Comparison of ENCODE assay signal across 9 cellular contexts in genomic region chr5:142319560-142320426, GRCh38. TPM values are rescaled to one million over a fixed set of nuclear protein-coding genes. Genes with fewer than 3 reads are reported as not detected.
A peak's percentile ranks its signal among the peaks of the same experiment; 100 is the strongest.
DNase-seq lines count a peak whose midpoint lies in the region; ATAC-seq and TF ChIP-seq lines count a peak whose summit lies in the region.
"Had no signal": no experiment of that assay in that cellular context is flagged by ENCODE, and none has a peak within 500 bp of the region (broad histone marks: within the 10 kb centered on the region; RNA-seq: fewer than 3 reads in every experiment).

No MANE protein-coding gene starts in this region.

- DNase-seq in T-helper 17 cell, result no peak
- no peak for DNase-seq in foreskin fibroblast
- DNase-seq in osteocyte (ENCODE audit: extremely low spot score, unreplicated experiment), result no peak
- no peak for DNase-seq in activated T-helper 2 cell treated with anti-CD3 and anti-CD28 coated beads, Interferon-gamma antibody, Interleukin-2, Interleukin-4, amounts not matched to agents 10 μg/mL and 5 μg/mL and 100 μg/mL, durations not matched to agents 14 hours and 24 hours and 36 hours (ENCODE audit: low spot score)
- DNase-seq in NCI-H526 treated with DMSO at 0.1 percent for 48 hours (lab: John Stamatoyannopoulos, UW), result no peak
- no peak for DNase-seq in stimulated activated CD4-positive, alpha-beta T cell treated with anti-CD3 and anti-CD28 coated beads, Interleukin-4, amount 100 ng/mL, for 24 hours
- DNase-seq: NCI-H526 had no signal

- H3K36me3 ChIP-seq in ES-I3 (ENCODE audit: insufficient read depth, low read length), result peaks cover 58% of the 10 kb centered on the region

- no peaks in the 10 kb centered on the region for H3K9me3 Mint-ChIP-seq in osteocyte (ENCODE audit: unreplicated experiment)
- no peaks in the 10 kb centered on the region for H3K9me3 Mint-ChIP-seq in activated T-helper 2 cell treated with anti-CD3 and anti-CD28 coated beads, Interferon-gamma antibody, Interleukin-2, Interleukin-4, amounts not matched to agents 10 μg/mL and 5 μg/mL and 100 μg/mL, durations not matched to agents 14 hours and 24 hours and 36 hours

- ATAC-seq in T-helper 17 cell (no peak), HG02981 (IDR thresholded peaks at IDR 0.05; ENCODE audit: unreplicated experiment) (no peak)

- H3K4me1 Mint-ChIP-seq in T-helper 17 cell (peaks cover 26% of the 10 kb centered on the region), osteocyte (ENCODE audit: unreplicated experiment) (peaks cover 73% of the 10 kb centered on the region)
- H3K4me1 Mint-ChIP-seq in activated T-helper 2 cell treated with anti-CD3 and anti-CD28 coated beads, Interferon-gamma antibody, Interleukin-2, Interleukin-4, amounts not matched to agents 10 μg/mL and 5 μg/mL and 100 μg/mL, durations not matched to agents 14 hours and 24 hours and 36 hours (ENCODE audit: low read depth), result peaks cover 38% of the 10 kb centered on the region

- H3K4me3 Mint-ChIP-seq in T-helper 17 cell, result peak overlapping the region; percentile 25
- H3K4me3 Mint-ChIP-seq in osteocyte (ENCODE audit: unreplicated experiment), result peak overlapping the region; percentile 56
- no peak overlapping the region for H3K4me3 Mint-ChIP-seq in activated T-helper 2 cell treated with anti-CD3 and anti-CD28 coated beads, Interferon-gamma antibody, Interleukin-2, Interleukin-4, amounts not matched to agents 10 μg/mL and 5 μg/mL and 100 μg/mL, durations not matched to agents 14 hours and 24 hours and 36 hours (ENCODE audit: low read depth)

- peaks cover 4% of the 10 kb centered on the region for H3K36me3 Mint-ChIP-seq in T-helper 17 cell (ENCODE audit: low read depth)
- no peaks in the 10 kb centered on the region for H3K36me3 Mint-ChIP-seq in osteocyte (ENCODE audit: unreplicated experiment)
- H3K36me3 Mint-ChIP-seq in activated T-helper 2 cell treated with anti-CD3 and anti-CD28 coated beads, Interferon-gamma antibody, Interleukin-2, Interleukin-4, amounts not matched to agents 10 μg/mL and 5 μg/mL and 100 μg/mL, durations not matched to agents 14 hours and 24 hours and 36 hours (ENCODE audit: low read depth), result no peaks in the 10 kb centered on the region

- H3K27ac Mint-ChIP-seq in T-helper 17 cell, result no peak overlapping the region
- peak overlapping the region; percentile 68 for H3K27ac Mint-ChIP-seq in osteocyte (ENCODE audit: unreplicated experiment)
- H3K27ac Mint-ChIP-seq in activated T-helper 2 cell treated with anti-CD3 and anti-CD28 coated beads, Interferon-gamma antibody, Interleukin-2, Interleukin-4, amounts not matched to agents 10 μg/mL and 5 μg/mL and 100 μg/mL, durations not matched to agents 14 hours and 24 hours and 36 hours, result no peak overlapping the region

- TF ChIP-seq CTCF in foreskin fibroblast (IDR thresholded peaks at IDR 0.05; ENCODE audit: low read depth, low read length) (no peak), osteocyte (IDR thresholded peaks at IDR 0.05) (no peak)

- peak overlapping the region; percentile 85 for H3K9ac ChIP-seq in ES-I3 (ENCODE audit: low read depth, low read length)

- H3K27me3 Mint-ChIP-seq in T-helper 17 cell, result peaks cover 44% of the 10 kb centered on the region
- no peaks in the 10 kb centered on the region for H3K27me3 Mint-ChIP-seq in osteocyte (ENCODE audit: unreplicated experiment)
- peaks cover 15% of the 10 kb centered on the region for H3K27me3 Mint-ChIP-seq in activated T-helper 2 cell treated with anti-CD3 and anti-CD28 coated beads, Interferon-gamma antibody, Interleukin-2, Interleukin-4, amounts not matched to agents 10 μg/mL and 5 μg/mL and 100 μg/mL, durations not matched to agents 14 hours and 24 hours and 36 hours (ENCODE audit: low read depth)

- intact Hi-C loops in activated T-helper 2 cell treated with anti-CD3 and anti-CD28 coated beads, Interferon-gamma antibody, Interleukin-2, Interleukin-4, amounts not matched to agents 10 μg/mL and 5 μg/mL and 100 μg/mL, durations not matched to agents 14 hours and 24 hours and 36 hours (cut with micrococcal nuclease), result no loop called here

- peak overlapping the region; percentile 36 to 93 for H3K4me3 ChIP-seq in foreskin fibroblast (ENCODE audit: low read depth in 1 of 2, low read length in 2 of 2)

- H3K4me1 ChIP-seq in ES-I3 (ENCODE audit: insufficient read depth, low read length), result peaks cover 40% of the 10 kb centered on the region

- H3K9me3 ChIP-seq in ES-I3 (ENCODE audit: control insufficient read depth, insufficient read depth, low read length) (no peaks in the 10 kb centered on the region), T-helper 17 cell (ENCODE audit: control insufficient read depth, low read length, poor library complexity, severe bottlenecking) (no peaks in the 10 kb centered on the region)

RNA-seq across cellular contexts. Expression of gene SPRY4, which starts 5.0 kb away (rescaled TPM):
- total RNA-seq in T-helper 17 cell (under 1 TPM in 1 of 2 donors, not detected in 1; 0.26 TPM), osteocyte (12.0 and 15.6 TPM in 2 replicates)
- total RNA-seq in activated T-helper 2 cell treated with anti-CD3 and anti-CD28 coated beads, Interferon-gamma antibody, Interleukin-2, Interleukin-4, amounts not matched to agents 10 μg/mL and 5 μg/mL and 100 μg/mL, durations not matched to agents 14 hours and 24 hours and 36 hours, result 0.64 TPM in 2 replicates
